Comparison of ENCODE assay signal across 1 cellular context in genomic region chr2:70191244-70191735, GRCh38.
A peak's percentile ranks its signal among the peaks of the same experiment; 100 is the strongest.
TF ChIP-seq lines count a peak whose summit lies in the region.

No MANE protein-coding gene starts in this region.

TF ChIP-seq in HepG2, 621 proteins besides CTCF, POLR2A, EP300 and RAD21 (continued from another document and continues in another):
- TF ChIP-seq PREB (CRISPR knock-in tag; IDR thresholded peaks at IDR 0.05) (no peak), FOSL2 (CRISPR knock-in tag; IDR thresholded peaks at IDR 0.05) (no peak), NKX3-1 (CRISPR knock-in tag; IDR thresholded peaks at IDR 0.05) (no peak), RCOR2 (CRISPR knock-in tag; IDR thresholded peaks at IDR 0.05) (peak; percentile 42; the same call in 1 of the 2 replicates), NFATC3 (CRISPR knock-in tag; IDR thresholded peaks at IDR 0.05) (peak; percentile 15; the same call in 1 of the 2 replicates), USF2 (IDR thresholded peaks at IDR 0.05; ENCODE audit: low read depth, low read length) (no peak), USF2 (CRISPR knock-in tag; IDR thresholded peaks at IDR 0.05; ENCODE audit: borderline replicate concordance) (peak; percentile 68; the same call in 1 of the 2 replicates), NFE2 (CRISPR knock-in tag; IDR thresholded peaks at IDR 0.05) (no peak), GLI4 (CRISPR knock-in tag; IDR thresholded peaks at IDR 0.05; ENCODE audit: borderline replicate concordance) (no peak), TSC22D2 (CRISPR knock-in tag; IDR thresholded peaks at IDR 0.05; ENCODE audit: borderline replicate concordance) (no peak), CHD4 (IDR thresholded peaks at IDR 0.05; ENCODE audit: borderline replicate concordance, low read length) (peak; percentile 89), NPAS2 (CRISPR knock-in tag; IDR thresholded peaks at IDR 0.05; ENCODE audit: borderline replicate concordance) (no peak), REL (CRISPR knock-in tag; conservative IDR thresholded peaks at IDR 0.05) (no peak), ARID3A (IDR thresholded peaks at IDR 0.05; ENCODE audit: low read depth, low read length) (no peak), NAIF1 (CRISPR knock-in tag; IDR thresholded peaks at IDR 0.05; ENCODE audit: borderline replicate concordance) (no peak), JUND (CRISPR knock-in tag; IDR thresholded peaks at IDR 0.05) (0 out of 2 replicates have a peak, but pooled peaks have one; percentile 1), ZNF3 (CRISPR knock-in tag; IDR thresholded peaks at IDR 0.05) (0 out of 2 replicates have a peak, but pooled peaks have one; percentile 5), RFXANK (CRISPR knock-in tag; IDR thresholded peaks at IDR 0.05) (no peak), ZNF883 (CRISPR knock-in tag; IDR thresholded peaks at IDR 0.05; ENCODE audit: not compliant biosample characterization) (no peak), CAMTA2 (CRISPR knock-in tag; IDR thresholded peaks at IDR 0.05; ENCODE audit: borderline replicate concordance) (0 out of 2 replicates have a peak, but pooled peaks have one; percentile 3), ZNF350 (CRISPR knock-in tag; IDR thresholded peaks at IDR 0.05; ENCODE audit: borderline replicate concordance, low read depth) (no peak), ZNF17 (CRISPR knock-in tag; IDR thresholded peaks at IDR 0.05) (no peak), KDM1A (CRISPR knock-in tag; IDR thresholded peaks at IDR 0.05) (peak; percentile 57; the same call in 1 of the 2 replicates), IKZF4 (CRISPR knock-in tag; IDR thresholded peaks at IDR 0.05; ENCODE audit: borderline replicate concordance, low read depth, not compliant biosample characterization) (no peak), ONECUT2 (CRISPR knock-in tag; IDR thresholded peaks at IDR 0.05) (no peak), CEBPB (IDR thresholded peaks at IDR 0.05; ENCODE audit: borderline replicate concordance, low read depth, low read length) (no peak), ZNF20 (CRISPR knock-in tag; IDR thresholded peaks at IDR 0.05) (no peak), ZNF747 (CRISPR knock-in tag; IDR thresholded peaks at IDR 0.05; ENCODE audit: borderline replicate concordance) (0 out of 2 replicates have a peak, but pooled peaks have one; percentile 6), ELF4 (CRISPR knock-in tag; IDR thresholded peaks at IDR 0.05; ENCODE audit: borderline replicate concordance) (peak; percentile 47; the same call in 1 of the 2 replicates), ZBTB21 (CRISPR knock-in tag; IDR thresholded peaks at IDR 0.05) (no peak), PBX3 (CRISPR knock-in tag; IDR thresholded peaks at IDR 0.05; ENCODE audit: borderline replicate concordance) (no peak), HNF4G (IDR thresholded peaks at IDR 0.05; ENCODE audit: borderline replicate concordance, low read depth, low read length) (no peak), HNF4G (CRISPR knock-in tag; IDR thresholded peaks at IDR 0.05; ENCODE audit: borderline replicate concordance, low read depth) (no peak), ZNF460 (CRISPR knock-in tag; IDR thresholded peaks at IDR 0.05; ENCODE audit: borderline replicate concordance) (peak; percentile 91), ZBTB46 (CRISPR knock-in tag; IDR thresholded peaks at IDR 0.05; ENCODE audit: borderline replicate concordance) (no peak)
- TF ChIP-seq, protein P1, sequence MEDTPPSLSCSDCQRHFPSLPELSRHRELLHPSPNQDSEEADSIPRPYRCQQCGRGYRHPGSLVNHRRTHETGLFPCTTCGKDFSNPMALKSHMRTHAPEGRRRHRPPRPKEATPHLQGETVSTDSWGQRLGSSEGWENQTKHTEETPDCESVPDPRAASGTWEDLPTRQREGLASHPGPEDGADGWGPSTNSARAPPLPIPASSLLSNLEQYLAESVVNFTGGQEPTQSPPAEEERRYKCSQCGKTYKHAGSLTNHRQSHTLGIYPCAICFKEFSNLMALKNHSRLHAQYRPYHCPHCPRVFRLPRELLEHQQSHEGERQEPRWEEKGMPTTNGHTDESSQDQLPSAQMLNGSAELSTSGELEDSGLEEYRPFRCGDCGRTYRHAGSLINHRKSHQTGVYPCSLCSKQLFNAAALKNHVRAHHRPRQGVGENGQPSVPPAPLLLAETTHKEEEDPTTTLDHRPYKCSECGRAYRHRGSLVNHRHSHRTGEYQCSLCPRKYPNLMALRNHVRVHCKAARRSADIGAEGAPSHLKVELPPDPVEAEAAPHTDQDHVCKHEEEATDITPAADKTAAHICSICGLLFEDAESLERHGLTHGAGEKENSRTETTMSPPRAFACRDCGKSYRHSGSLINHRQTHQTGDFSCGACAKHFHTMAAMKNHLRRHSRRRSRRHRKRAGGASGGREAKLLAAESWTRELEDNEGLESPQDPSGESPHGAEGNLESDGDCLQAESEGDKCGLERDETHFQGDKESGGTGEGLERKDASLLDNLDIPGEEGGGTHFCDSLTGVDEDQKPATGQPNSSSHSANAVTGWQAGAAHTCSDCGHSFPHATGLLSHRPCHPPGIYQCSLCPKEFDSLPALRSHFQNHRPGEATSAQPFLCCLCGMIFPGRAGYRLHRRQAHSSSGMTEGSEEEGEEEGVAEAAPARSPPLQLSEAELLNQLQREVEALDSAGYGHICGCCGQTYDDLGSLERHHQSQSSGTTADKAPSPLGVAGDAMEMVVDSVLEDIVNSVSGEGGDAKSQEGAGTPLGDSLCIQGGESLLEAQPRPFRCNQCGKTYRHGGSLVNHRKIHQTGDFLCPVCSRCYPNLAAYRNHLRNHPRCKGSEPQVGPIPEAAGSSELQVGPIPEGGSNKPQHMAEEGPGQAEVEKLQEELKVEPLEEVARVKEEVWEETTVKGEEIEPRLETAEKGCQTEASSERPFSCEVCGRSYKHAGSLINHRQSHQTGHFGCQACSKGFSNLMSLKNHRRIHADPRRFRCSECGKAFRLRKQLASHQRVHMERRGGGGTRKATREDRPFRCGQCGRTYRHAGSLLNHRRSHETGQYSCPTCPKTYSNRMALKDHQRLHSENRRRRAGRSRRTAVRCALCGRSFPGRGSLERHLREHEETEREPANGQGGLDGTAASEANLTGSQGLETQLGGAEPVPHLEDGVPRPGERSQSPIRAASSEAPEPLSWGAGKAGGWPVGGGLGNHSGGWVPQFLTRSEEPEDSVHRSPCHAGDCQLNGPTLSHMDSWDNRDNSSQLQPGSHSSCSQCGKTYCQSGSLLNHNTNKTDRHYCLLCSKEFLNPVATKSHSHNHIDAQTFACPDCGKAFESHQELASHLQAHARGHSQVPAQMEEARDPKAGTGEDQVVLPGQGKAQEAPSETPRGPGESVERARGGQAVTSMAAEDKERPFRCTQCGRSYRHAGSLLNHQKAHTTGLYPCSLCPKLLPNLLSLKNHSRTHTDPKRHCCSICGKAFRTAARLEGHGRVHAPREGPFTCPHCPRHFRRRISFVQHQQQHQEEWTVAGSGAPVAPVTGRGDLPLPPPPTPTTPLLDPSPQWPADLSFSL (CRISPR knock-in tag; IDR thresholded peaks at IDR 0.05), result no peak
- TF ChIP-seq, protein P2, sequence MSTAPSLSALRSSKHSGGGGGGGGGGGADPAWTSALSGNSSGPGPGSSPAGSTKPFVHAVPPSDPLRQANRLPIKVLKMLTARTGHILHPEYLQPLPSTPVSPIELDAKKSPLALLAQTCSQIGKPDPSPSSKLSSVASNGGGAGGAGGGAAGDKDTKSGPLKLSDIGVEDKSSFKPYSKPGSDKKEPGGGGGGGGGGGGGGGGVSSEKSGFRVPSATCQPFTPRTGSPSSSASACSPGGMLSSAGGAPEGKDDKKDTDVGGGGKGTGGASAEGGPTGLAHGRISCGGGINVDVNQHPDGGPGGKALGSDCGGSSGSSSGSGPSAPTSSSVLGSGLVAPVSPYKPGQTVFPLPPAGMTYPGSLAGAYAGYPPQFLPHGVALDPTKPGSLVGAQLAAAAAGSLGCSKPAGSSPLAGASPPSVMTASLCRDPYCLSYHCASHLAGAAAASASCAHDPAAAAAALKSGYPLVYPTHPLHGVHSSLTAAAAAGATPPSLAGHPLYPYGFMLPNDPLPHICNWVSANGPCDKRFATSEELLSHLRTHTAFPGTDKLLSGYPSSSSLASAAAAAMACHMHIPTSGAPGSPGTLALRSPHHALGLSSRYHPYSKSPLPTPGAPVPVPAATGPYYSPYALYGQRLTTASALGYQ (CRISPR knock-in tag; IDR thresholded peaks at IDR 0.05), result 0 out of 2 replicates have a peak, but pooled peaks have one; percentile 25
- TF ChIP-seq, protein P3, sequence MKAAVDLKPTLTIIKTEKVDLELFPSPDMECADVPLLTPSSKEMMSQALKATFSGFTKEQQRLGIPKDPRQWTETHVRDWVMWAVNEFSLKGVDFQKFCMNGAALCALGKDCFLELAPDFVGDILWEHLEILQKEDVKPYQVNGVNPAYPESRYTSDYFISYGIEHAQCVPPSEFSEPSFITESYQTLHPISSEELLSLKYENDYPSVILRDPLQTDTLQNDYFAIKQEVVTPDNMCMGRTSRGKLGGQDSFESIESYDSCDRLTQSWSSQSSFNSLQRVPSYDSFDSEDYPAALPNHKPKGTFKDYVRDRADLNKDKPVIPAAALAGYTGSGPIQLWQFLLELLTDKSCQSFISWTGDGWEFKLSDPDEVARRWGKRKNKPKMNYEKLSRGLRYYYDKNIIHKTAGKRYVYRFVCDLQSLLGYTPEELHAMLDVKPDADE (CRISPR knock-in tag; IDR thresholded peaks at IDR 0.05), result no peak
- TF ChIP-seq, protein P4, sequence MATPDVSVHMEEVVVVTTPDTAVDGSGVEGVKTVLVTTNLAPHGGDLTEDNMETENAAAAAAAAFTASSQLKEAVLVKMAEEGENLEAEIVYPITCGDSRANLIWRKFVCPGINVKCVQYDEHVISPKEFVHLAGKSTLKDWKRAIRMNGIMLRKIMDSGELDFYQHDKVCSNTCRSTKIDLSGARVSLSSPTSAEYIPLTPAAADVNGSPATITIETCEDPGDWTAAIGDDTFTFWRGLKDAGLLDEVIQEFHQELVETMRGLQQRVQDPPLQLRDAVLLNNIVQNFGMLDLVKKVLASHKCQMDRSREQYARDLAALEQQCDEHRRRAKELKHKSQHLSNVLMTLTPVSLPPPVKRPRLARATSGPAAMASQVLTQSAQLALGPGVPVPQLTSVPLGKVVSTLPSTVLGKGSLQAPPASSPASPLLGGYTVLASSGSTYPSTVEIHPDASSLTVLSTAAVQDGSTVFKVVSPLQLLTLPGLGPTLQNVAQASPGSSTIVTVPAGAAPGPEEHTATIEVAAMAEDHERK (CRISPR knock-in tag; IDR thresholded peaks at IDR 0.05; ENCODE audit: low read depth), result no peak
